ENCODE assay signal across 9 cellular contexts in genomic region chr3:188052229-188052965, GRCh38.
DNase-seq lines count a peak whose midpoint lies in the region; TF ChIP-seq lines count a peak whose summit lies in the region.
"Had no signal": no experiment of that assay in that cellular context is flagged by ENCODE, and none has a peak within 500 bp of the region (broad histone marks: within the 10 kb centered on the region; RNA-seq: fewer than 3 reads in every experiment).

No MANE protein-coding gene starts in this region.

- no peak overlapping the region for H3K4me3 ChIP-seq in vagina
- H3K4me3 ChIP-seq: HAP-1 had no signal

- no peaks in the 10 kb centered on the region for H3K36me3 ChIP-seq in vagina
- H3K36me3 ChIP-seq: HAP-1 had no signal

- no peak for TF ChIP-seq POLR2A in vagina (IDR thresholded peaks at IDR 0.05)

- DNase-seq in NCI-H345 (lab: John Stamatoyannopoulos, UW) (peak; percentile 3), NCI-H345 treated with DMSO at 0.1 percent for 48 hours (lab: John Stamatoyannopoulos, UW; ENCODE audit: unreplicated experiment) (no peak), fibroblast of peridontal ligament (ENCODE audit: extremely low read depth) (peak; percentile 55), middle frontal gyrus (ENCODE audit: extremely low spot score, low spot score) (peak; percentile 95), vagina (ENCODE audit: extremely low spot score in 2 of 2) (no peak), GM20000 (ENCODE audit: low spot score) (no peak), T-helper 2 cell (no peak), SKM-1 (lab: John Stamatoyannopoulos, UW; ENCODE audit: unreplicated experiment) (no peak)

- peak overlapping the region; percentile 78 for H3K27ac ChIP-seq in vagina

- TF ChIP-seq CTCF in vagina (IDR thresholded peaks at IDR 0.05) (no peak), GM20000 (IDR thresholded peaks at IDR 0.05; ENCODE audit: extremely low read depth, missing control alignments) (no peak)

- H3K27me3 ChIP-seq in vagina = no peaks in the 10 kb centered on the region

- H3K9me3 ChIP-seq in vagina = no peaks in the 10 kb centered on the region
- H3K9me3 ChIP-seq: HAP-1 had no signal

- intact Hi-C loops in vagina (cut with DNase I) = loop anchor here (5.0 to 10.0 kb wide), 3 partner anchors 212 to 902 kb away; partner anchors contain the start of gene BCL6

- peaks cover 11% of the 10 kb centered on the region for H3K4me1 ChIP-seq in vagina
- H3K4me1 ChIP-seq: HAP-1 had no signal

Comparison
In these comparisons a context has a peak if more than half of its experiments do, and no peak if none do; other contexts are left out.
1. DNase-seq: peak in NCI-H345 (single experiment), fibroblast of peridontal ligament (single experiment) and middle frontal gyrus (single experiment); none in NCI-H345 treated with DMSO at 0.1 percent for 48 hours (single experiment), vagina (0 of 2), GM20000 (single experiment), T-helper 2 cell (0 of 5) and SKM-1 (single experiment).